Comparison of ENCODE assay signal across 26 cellular contexts in the genomic region with DNA sequence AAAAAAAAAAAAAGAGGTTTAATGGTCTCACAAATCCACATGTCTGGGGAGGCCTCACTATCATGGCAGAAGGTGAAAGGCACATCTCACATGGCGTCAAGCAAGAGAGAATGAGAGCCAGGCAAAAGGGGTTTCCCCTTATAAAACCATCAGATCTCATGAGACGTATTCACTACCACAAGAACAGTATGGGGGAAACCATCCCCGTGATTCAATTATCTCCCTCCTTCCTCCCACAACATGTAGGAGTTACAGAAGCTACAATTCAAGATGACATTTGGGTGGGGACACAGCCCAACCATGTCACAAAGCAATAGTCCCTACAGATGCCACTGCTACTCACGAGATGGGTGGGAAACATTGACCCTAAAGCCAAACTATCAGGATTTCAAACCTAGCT.
DNase-seq lines count a peak whose midpoint lies in the region; ATAC-seq and TF ChIP-seq lines count a peak whose summit lies in the region.
"Had no signal": no experiment of that assay in that cellular context is flagged by ENCODE, and none has a peak within 500 bp of the region (broad histone marks: within the 10 kb centered on the region; RNA-seq: fewer than 3 reads in every experiment).

No MANE protein-coding gene starts in this region.

- peaks cover 10% of the 10 kb centered on the region for H3K9me3 Mint-ChIP-seq in activated T-cell treated with anti-CD3 and anti-CD28 coated beads, Interleukin-2, amount 50 U/mL, for 4 hours
- H3K9me3 Mint-ChIP-seq in activated T-cell treated with anti-CD3 and anti-CD28 coated beads, Interleukin-2, amount 50 U/mL, for 24 hours, result peaks cover 9% of the 10 kb centered on the region
- H3K9me3 Mint-ChIP-seq in stimulated activated effector memory CD8-positive, alpha-beta T cell treated with anti-CD3 and anti-CD28 coated beads, Interleukin-12 subunit alpha, Interleukin-12 subunit beta, amount 100 ng/mL, for 72 hours, result peaks cover 4% of the 10 kb centered on the region
- H3K9me3 Mint-ChIP-seq: CD4-positive, alpha-beta T cell had no signal

- peak; percentile 82 to 91 for ATAC-seq in activated T-cell treated with anti-CD3 and anti-CD28 coated beads, Interleukin-2, amount 50 U/mL, for 4 hours
- peak; percentile 84 for ATAC-seq in stimulated activated effector memory CD8-positive, alpha-beta T cell treated with anti-CD3 and anti-CD28 coated beads, Interleukin-12 subunit alpha, Interleukin-12 subunit beta, amount 100 ng/mL, for 72 hours
- ATAC-seq in HG03039 (IDR thresholded peaks at IDR 0.05; ENCODE audit: unreplicated experiment), result no peak
- ATAC-seq: HepG2 had no signal

- TF ChIP-seq CTCF in brain microvascular endothelial cell (IDR thresholded peaks at IDR 0.05; ENCODE audit: low read depth, low read length, missing control alignments), result no peak

- H3K27ac ChIP-seq in brain microvascular endothelial cell, result no peak overlapping the region
- H3K27ac ChIP-seq: BLaER1 treated with 17β-estradiol and CSF1 and Interleukin-3, amounts not matched to agents 10 nM and 100 nM; GM23248 had no signal

- H3K4me3 Mint-ChIP-seq in activated T-cell treated with anti-CD3 and anti-CD28 coated beads, Interleukin-2, amount 50 U/mL, for 4 hours, result no peak overlapping the region
- H3K4me3 Mint-ChIP-seq in activated T-cell treated with anti-CD3 and anti-CD28 coated beads, Interleukin-2, amount 50 U/mL, for 24 hours, result no peak overlapping the region
- H3K4me3 Mint-ChIP-seq in stimulated activated effector memory CD8-positive, alpha-beta T cell treated with anti-CD3 and anti-CD28 coated beads, Interleukin-12 subunit alpha, Interleukin-12 subunit beta, amount 100 ng/mL, for 72 hours, result no peak overlapping the region
- H3K4me3 Mint-ChIP-seq: CD4-positive, alpha-beta T cell had no signal

- DNase-seq in activated T-cell treated with anti-CD3 and anti-CD28 coated beads, Interleukin-2, amount 50 U/mL, for 4 hours, result no peak
- DNase-seq in activated T-cell treated with anti-CD3 and anti-CD28 coated beads, Interleukin-2, amount 50 U/mL, for 24 hours, result no peak
- DNase-seq in stimulated activated CD4-positive, alpha-beta T cell treated with anti-CD3 and anti-CD28 coated beads, Interleukin-4, amount 100 ng/mL, for 24 hours, result peak; percentile 41
- no peak for DNase-seq in stimulated activated CD4-positive, alpha-beta T cell treated with anti-CD3 and anti-CD28 coated beads, Interleukin-4, amount 100 ng/mL, for 4 hours
- DNase-seq in stimulated activated effector memory CD8-positive, alpha-beta T cell treated with anti-CD3 and anti-CD28 coated beads, Interleukin-12 subunit alpha, Interleukin-12 subunit beta, amount 100 ng/mL, for 72 hours (ENCODE audit: low spot score in 2 of 2), result no peak
- no peak for DNase-seq in brain microvascular endothelial cell
- no peak for DNase-seq in iPS-NIHi7 (ENCODE audit: extremely low spot score)
- DNase-seq: AML-193; CD4-positive, alpha-beta T cell; DMS53; GM23248; H7; Karpas-422; NCI-H1092; NCI-H1436; NCI-H187; NCI-H2081 treated with DMSO at 0.1 percent for 48 hours; NCI-H2171; NCI-H226; NCI-H510A; NCI-H69; RPMI8226; SHP77 had no signal

- in situ Hi-C loops in brain microvascular endothelial cell (cut with HindIII; ENCODE audit: low pct_ligation_motif_present, low sequenced_read_pairs), result no loop called here

- peaks cover 5% of the 10 kb centered on the region for H3K36me3 Mint-ChIP-seq in activated T-cell treated with anti-CD3 and anti-CD28 coated beads, Interleukin-2, amount 50 U/mL, for 4 hours (ENCODE audit: insufficient read depth)
- H3K36me3 Mint-ChIP-seq in activated T-cell treated with anti-CD3 and anti-CD28 coated beads, Interleukin-2, amount 50 U/mL, for 24 hours (ENCODE audit: low read depth), result no peaks in the 10 kb centered on the region
- peaks cover 8% of the 10 kb centered on the region for H3K36me3 Mint-ChIP-seq in stimulated activated effector memory CD8-positive, alpha-beta T cell treated with anti-CD3 and anti-CD28 coated beads, Interleukin-12 subunit alpha, Interleukin-12 subunit beta, amount 100 ng/mL, for 72 hours

- no peaks in the 10 kb centered on the region for H3K27me3 Mint-ChIP-seq in activated T-cell treated with anti-CD3 and anti-CD28 coated beads, Interleukin-2, amount 50 U/mL, for 4 hours (ENCODE audit: low read depth)
- H3K27me3 Mint-ChIP-seq in activated T-cell treated with anti-CD3 and anti-CD28 coated beads, Interleukin-2, amount 50 U/mL, for 24 hours, result peaks cover 6% of the 10 kb centered on the region
- H3K27me3 Mint-ChIP-seq: CD4-positive, alpha-beta T cell had no signal

- no peaks in the 10 kb centered on the region for H3K36me3 ChIP-seq in brain microvascular endothelial cell (replicated peaks)
- H3K36me3 ChIP-seq: BLaER1 treated with 17β-estradiol and CSF1 and Interleukin-3, amounts not matched to agents 10 nM and 100 nM had no signal

- no peaks in the 10 kb centered on the region for H3K27me3 ChIP-seq in brain microvascular endothelial cell (replicated peaks)

- H3K4me1 Mint-ChIP-seq in activated T-cell treated with anti-CD3 and anti-CD28 coated beads, Interleukin-2, amount 50 U/mL, for 4 hours (ENCODE audit: low read depth), result peaks cover 13% of the 10 kb centered on the region
- H3K4me1 Mint-ChIP-seq in activated T-cell treated with anti-CD3 and anti-CD28 coated beads, Interleukin-2, amount 50 U/mL, for 24 hours (ENCODE audit: low read depth), result peaks cover 10% of the 10 kb centered on the region
- peaks cover 28% of the 10 kb centered on the region for H3K4me1 Mint-ChIP-seq in stimulated activated effector memory CD8-positive, alpha-beta T cell treated with anti-CD3 and anti-CD28 coated beads, Interleukin-12 subunit alpha, Interleukin-12 subunit beta, amount 100 ng/mL, for 72 hours

- H3K4me3 ChIP-seq in brain microvascular endothelial cell (ENCODE audit: low read depth, low read length), result no peak overlapping the region
- H3K4me3 ChIP-seq: BLaER1 treated with 17β-estradiol and CSF1 and Interleukin-3, amounts not matched to agents 10 nM and 100 nM; GM23248 had no signal

- no peak overlapping the region for H3K27ac Mint-ChIP-seq in activated T-cell treated with anti-CD3 and anti-CD28 coated beads, Interleukin-2, amount 50 U/mL, for 24 hours
- no peak overlapping the region for H3K27ac Mint-ChIP-seq in stimulated activated effector memory CD8-positive, alpha-beta T cell treated with anti-CD3 and anti-CD28 coated beads, Interleukin-12 subunit alpha, Interleukin-12 subunit beta, amount 100 ng/mL, for 72 hours
- H3K27ac Mint-ChIP-seq: CD4-positive, alpha-beta T cell had no signal
